8 cellular contexts compared by ENCODE assay signal in the genomic region with DNA sequence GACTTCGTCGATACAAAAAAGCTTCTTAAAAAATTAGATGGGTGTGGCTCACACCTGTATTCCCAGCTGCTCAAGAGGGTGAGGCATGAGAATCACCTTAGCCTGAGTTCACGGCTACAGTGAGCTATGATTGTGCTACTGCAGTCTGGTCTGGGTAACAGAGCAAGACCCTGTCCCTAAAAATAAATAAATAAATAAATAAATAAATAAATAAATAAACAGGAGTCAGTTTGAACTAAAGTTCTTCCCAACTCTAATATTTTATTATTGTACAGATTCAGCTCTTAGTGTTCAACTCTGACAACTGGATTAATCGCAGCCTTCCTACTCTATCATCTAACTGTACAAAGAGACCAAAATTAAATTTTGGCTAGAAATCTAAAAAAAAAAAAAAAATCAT.
"Had no signal": no experiment of that assay in that cellular context is flagged by ENCODE, and none has a peak within 500 bp of the region (broad histone marks: within the 10 kb centered on the region; RNA-seq: fewer than 3 reads in every experiment).

No MANE protein-coding gene starts in this region.

- H3K4me3 ChIP-seq: GM23248, HAP-1, K562 had no signal

- DNase-seq: GM23248, GOT3, H7 had no signal

- H2AFZ ChIP-seq: GM23248 had no signal

- H3K9me3 ChIP-seq: HAP-1 had no signal

- ATAC-seq: HCT116, HepG2, K562 had no signal

- H3K27ac ChIP-seq: GM23248, HL-60 had no signal

- H3K36me3 ChIP-seq: HAP-1 had no signal

- H3K9ac ChIP-seq: GM23248 had no signal

- FAIRE-seq: HepG2, K562 had no signal
